In genomic region chr6:95249176-95249575, GRCh38 we compare ENCODE assay signal across 17 cellular contexts.
A peak's percentile ranks its signal among the peaks of the same experiment; 100 is the strongest.
DNase-seq lines count a peak whose midpoint lies in the region; ATAC-seq and TF ChIP-seq lines count a peak whose summit lies in the region.
"Had no signal": no experiment of that assay in that cellular context is flagged by ENCODE, and none has a peak within 500 bp of the region (broad histone marks: within the 10 kb centered on the region; RNA-seq: fewer than 3 reads in every experiment).

No MANE protein-coding gene starts in this region.

- H3K4me3 ChIP-seq in breast epithelium, result no peak overlapping the region
- H3K4me3 ChIP-seq: right atrium auricular region, upper lobe of left lung had no signal

- intact Hi-C loops in MCF 10A (cut with micrococcal nuclease) (no loop called here), breast epithelium (cut with DNase I; ENCODE audit: low total_unique reads) (no loop called here), Right ventricle myocardium inferior (cut with DNase I) (no loop called here)

- H3K27me3 Mint-ChIP-seq in MCF 10A (ENCODE audit: insufficient read depth, unreplicated experiment), result peaks cover 18% of the 10 kb centered on the region
- H3K27me3 Mint-ChIP-seq: activated naive CD4-positive, alpha-beta T cell treated with anti-CD3 and anti-CD28 coated beads, Interleukin-2, amount 10 ng/mL, durations not matched to agents 7 days and 5 days had no signal

- POLR2A ChIA-PET in MCF 10A (lab: Yijun Ruan, JAX), result no interaction called here

- no TSS peak for BruUV-seq in MCF 10A (replicated peaks; lab: Mats Ljungman, UMichigan)

- no peak overlapping the region for H3K27ac Mint-ChIP-seq in MCF 10A (ENCODE audit: low read depth, unreplicated experiment)
- H3K27ac Mint-ChIP-seq: activated naive CD4-positive, alpha-beta T cell treated with anti-CD3 and anti-CD28 coated beads, Interleukin-2, amount 10 ng/mL, durations not matched to agents 7 days and 5 days; HFFc6 had no signal

- no peaks in the 10 kb centered on the region for H3K36me3 ChIP-seq in breast epithelium
- H3K36me3 ChIP-seq: right atrium auricular region, upper lobe of left lung had no signal

- H3K4me1 ChIP-seq in breast epithelium, result no peaks in the 10 kb centered on the region
- H3K4me1 ChIP-seq: right atrium auricular region, upper lobe of left lung had no signal

- no peaks in the 10 kb centered on the region for H3K36me3 Mint-ChIP-seq in MCF 10A (ENCODE audit: insufficient read depth, unreplicated experiment)
- H3K36me3 Mint-ChIP-seq: activated naive CD4-positive, alpha-beta T cell treated with anti-CD3 and anti-CD28 coated beads, Interleukin-2, amount 10 ng/mL, durations not matched to agents 7 days and 5 days; brain had no signal

- H3K27me3 ChIP-seq in breast epithelium, result no peaks in the 10 kb centered on the region
- H3K27me3 ChIP-seq: right atrium auricular region, upper lobe of left lung had no signal

- TF ChIP-seq CTCF in MCF 10A (IDR thresholded peaks at IDR 0.05; ENCODE audit: unreplicated experiment) (no peak), breast epithelium (IDR thresholded peaks at IDR 0.05) (no peak)

- no peak overlapping the region for H3K4me3 Mint-ChIP-seq in MCF 10A (ENCODE audit: unreplicated experiment)
- H3K4me3 Mint-ChIP-seq: activated naive CD4-positive, alpha-beta T cell treated with anti-CD3 and anti-CD28 coated beads, Interleukin-2, amount 10 ng/mL, durations not matched to agents 7 days and 5 days; brain; HFFc6 had no signal

- no peaks in the 10 kb centered on the region for H3K9me3 Mint-ChIP-seq in MCF 10A (ENCODE audit: unreplicated experiment)
- H3K9me3 Mint-ChIP-seq: activated naive CD4-positive, alpha-beta T cell treated with anti-CD3 and anti-CD28 coated beads, Interleukin-2, amount 10 ng/mL, durations not matched to agents 7 days and 5 days; brain had no signal

- H3K9me3 ChIP-seq in breast epithelium, result no peaks in the 10 kb centered on the region
- H3K9me3 ChIP-seq: right atrium auricular region, upper lobe of left lung had no signal

- no peak overlapping the region for H3K27ac ChIP-seq in breast epithelium
- H3K27ac ChIP-seq: right atrium auricular region, upper lobe of left lung, VCaP had no signal

- TF ChIP-seq POLR2A in breast epithelium (IDR thresholded peaks at IDR 0.05), result no peak

- peaks cover 4% of the 10 kb centered on the region for H3K4me1 Mint-ChIP-seq in MCF 10A (ENCODE audit: insufficient read depth, unreplicated experiment)
- H3K4me1 Mint-ChIP-seq: activated naive CD4-positive, alpha-beta T cell treated with anti-CD3 and anti-CD28 coated beads, Interleukin-2, amount 10 ng/mL, durations not matched to agents 7 days and 5 days had no signal

- CTCF ChIA-PET in MCF 10A (lab: Yijun Ruan, JAX), result interaction anchor here (0.7 to 1.1 kb wide), 2 partner anchors 9 to 17 kb away, joined by 3 read pairs; no protein-coding TSS in a partner anchor

- ATAC-seq in Right ventricle myocardium inferior, result no peak
- ATAC-seq: stimulated activated naive CD8-positive, alpha-beta T cell treated with anti-CD3 and anti-CD28 coated beads, Interleukin-15, Interleukin-2, amounts not matched to agents 100 U/mL and 50 U/mL, for 24 hours had no signal

- DNase-seq in MCF 10A (ENCODE audit: unreplicated experiment) (peak; percentile 56), breast epithelium (ENCODE audit: low spot score in 2 of 2) (no peak), amniotic epithelial cell (ENCODE audit: low read depth) (peak; percentile 85), fibroblast of peridontal ligament (ENCODE audit: extremely low read depth) (peak; percentile 0), NCI-H774 (lab: John Stamatoyannopoulos, UW) (no peak), Right ventricle myocardium inferior (ENCODE audit: missing footprints) (no peak), NCI-H187 treated with DMSO at 0.1 percent for 48 hours (lab: John Stamatoyannopoulos, UW) (no peak)
- no peak for DNase-seq in activated CD8-positive, alpha-beta memory T cell treated with anti-CD3 and anti-CD28 coated beads, Interleukin-2, amount 50 U/mL, for 48 hours
- DNase-seq: activated CD4-positive, alpha-beta T cell treated with anti-CD3 and anti-CD28 coated beads, Interleukin-2, amount 50 U/mL, for 4 hours; activated naive CD4-positive, alpha-beta T cell treated with anti-CD3 and anti-CD28 coated beads, Interleukin-2, amount 10 ng/mL, durations not matched to agents 7 days and 5 days; activated T-cell treated with anti-CD3 and anti-CD28 coated beads, Interleukin-2, amount 50 U/mL, for 1 hour; HFFc6; stimulated activated naive CD8-positive, alpha-beta T cell treated with anti-CD3 and anti-CD28 coated beads, Interleukin-15, Interleukin-2, amounts not matched to agents 100 U/mL and 50 U/mL, for 24 hours; upper lobe of left lung had no signal

Comparison
In these comparisons a context has a peak if more than half of its experiments do, and no peak if none do; other contexts are left out.
1. DNase-seq: peak in MCF 10A (single experiment), amniotic epithelial cell (single experiment) and fibroblast of peridontal ligament (single experiment); none in breast epithelium (0 of 2), activated CD8-positive, alpha-beta memory T cell treated with anti-CD3 and anti-CD28 coated beads, Interleukin-2, amount 50 U/mL, for 48 hours (single experiment), NCI-H774 (single experiment), Right ventricle myocardium inferior (single experiment) and NCI-H187 treated with DMSO at 0.1 percent for 48 hours (single experiment).